ENCODE assay signal across 18 cellular contexts in genomic region chr1:57796609-57797008, GRCh38.
DNase-seq lines count a peak whose midpoint lies in the region; ATAC-seq, FAIRE-seq and TF ChIP-seq lines count a peak whose summit lies in the region.
"Had no signal": no experiment of that assay in that cellular context is flagged by ENCODE, and none has a peak within 500 bp of the region (broad histone marks: within the 10 kb centered on the region; RNA-seq: fewer than 3 reads in every experiment).

No MANE protein-coding gene starts in this region.

- peak; percentile 44 for ATAC-seq in SK-N-SH treated with all-trans-retinoic acid at 6 μM for 48 hours
- ATAC-seq in GM21381 (IDR thresholded peaks at IDR 0.05; ENCODE audit: unreplicated experiment): no peak
- ATAC-seq: activated naive CD8-positive, alpha-beta T cell treated with anti-CD3 and anti-CD28 coated beads, Interleukin-2, amount 50 U/mL, for 24 hours had no signal

- H3K4me3 ChIP-seq in breast epithelium (no peak overlapping the region), fibroblast of mammary gland (ENCODE audit: control insufficient read depth, low read depth, low read length) (no peak overlapping the region)
- H3K4me3 ChIP-seq: coronary artery, GM23338 had no signal

- no peak for TF ChIP-seq POLR2A in breast epithelium (IDR thresholded peaks at IDR 0.05)

- FAIRE-seq in frontal cortex (lab: Jason Lieb, UNC): no peak

- intact Hi-C loops in MCF 10A (cut with micrococcal nuclease) (no loop called here), breast epithelium (cut with DNase I; ENCODE audit: low total_unique reads) (no loop called here)

- CTCF ChIA-PET in MCF 10A (lab: Yijun Ruan, JAX): interaction anchor here (0.7 kb wide), 1 partner anchor 220 kb away, joined by 4 read pairs; no protein-coding TSS in a partner anchor

- DNase-seq in MCF 10A (ENCODE audit: unreplicated experiment) (peak; percentile 41), breast epithelium (ENCODE audit: low spot score in 2 of 2) (no peak), fibroblast of mammary gland (ENCODE audit: low read depth) (peak; percentile 52), NCI-H1417 treated with DMSO at 0.1 percent for 48 hours (lab: John Stamatoyannopoulos, UW) (no peak), frontal cortex (ENCODE audit: low spot score in 2 of 2) (no peak)
- DNase-seq in activated effector memory CD4-positive, alpha-beta T cell treated with anti-CD3 and anti-CD28 coated beads, Interleukin-2, amount 50 U/mL, for 16 hours: no peak
- DNase-seq: activated B cell treated with CpG ODN at 0.5 μM for 24 hours; activated naive CD8-positive, alpha-beta T cell treated with anti-CD3 and anti-CD28 coated beads, Interleukin-2, amount 50 U/mL, for 24 hours; CD4-positive, alpha-beta T cell; MM.1S; NCI-H2171 treated with DMSO at 0.1 percent for 48 hours had no signal

- POLR2A ChIA-PET in MCF 10A (lab: Yijun Ruan, JAX): no interaction called here

- no peaks in the 10 kb centered on the region for H3K36me3 Mint-ChIP-seq in MCF 10A (ENCODE audit: insufficient read depth, unreplicated experiment)

- no peaks in the 10 kb centered on the region for H3K27me3 Mint-ChIP-seq in MCF 10A (ENCODE audit: insufficient read depth, unreplicated experiment)
- H3K27me3 Mint-ChIP-seq: activated B cell treated with CpG ODN at 0.5 μM for 24 hours; activated naive CD8-positive, alpha-beta T cell treated with anti-CD3 and anti-CD28 coated beads, Interleukin-2, amount 50 U/mL, for 24 hours; CD4-positive, alpha-beta T cell; stimulated activated naive CD8-positive, alpha-beta T cell treated with anti-CD3 and anti-CD28 coated beads, Interleukin-15, Interleukin-2, amounts not matched to agents 100 ng/mL and 50 ng/mL, for 24 hours had no signal

- BruUV-seq in MCF 10A (replicated peaks; lab: Mats Ljungman, UMichigan): no TSS peak

- no peaks in the 10 kb centered on the region for H3K9me3 Mint-ChIP-seq in MCF 10A (ENCODE audit: unreplicated experiment)
- H3K9me3 Mint-ChIP-seq: activated B cell treated with CpG ODN at 0.5 μM for 24 hours; activated naive CD8-positive, alpha-beta T cell treated with anti-CD3 and anti-CD28 coated beads, Interleukin-2, amount 50 U/mL, for 24 hours; CD4-positive, alpha-beta T cell; GM23338; stimulated activated naive CD8-positive, alpha-beta T cell treated with anti-CD3 and anti-CD28 coated beads, Interleukin-15, Interleukin-2, amounts not matched to agents 100 ng/mL and 50 ng/mL, for 24 hours had no signal

- H3K36me3 ChIP-seq in breast epithelium: no peaks in the 10 kb centered on the region
- H3K36me3 ChIP-seq: neutrophil had no signal

- H3K27ac ChIP-seq in breast epithelium: no peak overlapping the region
- H3K27ac ChIP-seq: 22Rv1, coronary artery, neutrophil had no signal

- H3K4me1 Mint-ChIP-seq in MCF 10A (ENCODE audit: insufficient read depth, unreplicated experiment): peaks cover 7% of the 10 kb centered on the region
- H3K4me1 Mint-ChIP-seq: activated B cell treated with CpG ODN at 0.5 μM for 24 hours; activated naive CD8-positive, alpha-beta T cell treated with anti-CD3 and anti-CD28 coated beads, Interleukin-2, amount 50 U/mL, for 24 hours had no signal

- no peaks in the 10 kb centered on the region for H3K4me1 ChIP-seq in breast epithelium

- no peak overlapping the region for H3K27ac Mint-ChIP-seq in MCF 10A (ENCODE audit: low read depth, unreplicated experiment)
- H3K27ac Mint-ChIP-seq: activated B cell treated with CpG ODN at 0.5 μM for 24 hours; activated naive CD8-positive, alpha-beta T cell treated with anti-CD3 and anti-CD28 coated beads, Interleukin-2, amount 50 U/mL, for 24 hours; CD4-positive, alpha-beta T cell; GM23338; stimulated activated naive CD8-positive, alpha-beta T cell treated with anti-CD3 and anti-CD28 coated beads, Interleukin-15, Interleukin-2, amounts not matched to agents 100 ng/mL and 50 ng/mL, for 24 hours had no signal

- no peak overlapping the region for H3K4me3 Mint-ChIP-seq in MCF 10A (ENCODE audit: unreplicated experiment)
- H3K4me3 Mint-ChIP-seq: activated B cell treated with CpG ODN at 0.5 μM for 24 hours; activated naive CD8-positive, alpha-beta T cell treated with anti-CD3 and anti-CD28 coated beads, Interleukin-2, amount 50 U/mL, for 24 hours; CD4-positive, alpha-beta T cell; GM23338; stimulated activated naive CD8-positive, alpha-beta T cell treated with anti-CD3 and anti-CD28 coated beads, Interleukin-15, Interleukin-2, amounts not matched to agents 100 ng/mL and 50 ng/mL, for 24 hours had no signal

- H3K9me3 ChIP-seq in breast epithelium: no peaks in the 10 kb centered on the region
- H3K9me3 ChIP-seq: neutrophil had no signal

- TF ChIP-seq CTCF in MCF 10A (IDR thresholded peaks at IDR 0.05; ENCODE audit: unreplicated experiment) (no peak), breast epithelium (IDR thresholded peaks at IDR 0.05) (no peak), fibroblast of mammary gland (conservative IDR thresholded peaks at IDR 0.05; ENCODE audit: control insufficient read depth, insufficient read depth, low read depth, low read length) (no peak)

- H3K27me3 ChIP-seq in breast epithelium: no peaks in the 10 kb centered on the region
- H3K27me3 ChIP-seq: neutrophil had no signal

TF ChIP-seq in SK-N-SH treated with all-trans-retinoic acid at 6 μM for 48 hours, 23 proteins besides CTCF, POLR2A, EP300 and RAD21:
- TF ChIP-seq TCF4 (CRISPR knock-in tag; IDR thresholded peaks at IDR 0.05; ENCODE audit: borderline replicate concordance): no peak
- no peak for TF ChIP-seq BACH2 (CRISPR knock-in tag; IDR thresholded peaks at IDR 0.05; ENCODE audit: borderline replicate concordance)
- no peak for TF ChIP-seq GLIS3 (CRISPR knock-in tag; IDR thresholded peaks at IDR 0.05)
- no peak for TF ChIP-seq TSHZ2 (CRISPR knock-in tag; IDR thresholded peaks at IDR 0.05)
- TF ChIP-seq ZFP3 (CRISPR knock-in tag; IDR thresholded peaks at IDR 0.05): no peak
- TF ChIP-seq SNAI2 (CRISPR knock-in tag; IDR thresholded peaks at IDR 0.05): no peak

Comparison
In these comparisons a context has a peak if more than half of its experiments do, and no peak if none do; other contexts are left out.
1. DNase-seq: peak in MCF 10A (single experiment) and fibroblast of mammary gland (single experiment); none in breast epithelium (0 of 2), activated effector memory CD4-positive, alpha-beta T cell treated with anti-CD3 and anti-CD28 coated beads, Interleukin-2, amount 50 U/mL, for 16 hours (single experiment), NCI-H1417 treated with DMSO at 0.1 percent for 48 hours (single experiment) and frontal cortex (0 of 2).